Comparison of ENCODE assay signal across 17 cellular contexts in genomic region chr2:10059552-10060335, GRCh38. TPM values are rescaled to one million over a fixed set of nuclear protein-coding genes. Genes with fewer than 3 reads are reported as not detected.
DNase-seq lines count a peak whose midpoint lies in the region; ATAC-seq and TF ChIP-seq lines count a peak whose summit lies in the region.
"Had no signal": no experiment of that assay in that cellular context is flagged by ENCODE, and none has a peak within 500 bp of the region (broad histone marks: within the 10 kb centered on the region; RNA-seq: fewer than 3 reads in every experiment).

No MANE protein-coding gene starts in this region.

- peak overlapping the region; percentile 9 for H2AFZ ChIP-seq in IMR-90 (replicated peaks; ENCODE audit: low read length, poor library complexity)

- H3K4me3 Mint-ChIP-seq in chondrocyte (ENCODE audit: unreplicated experiment): no peak overlapping the region
- no peak overlapping the region for H3K4me3 Mint-ChIP-seq in CD8-positive, alpha-beta T cell
- H3K4me3 Mint-ChIP-seq: HFFc6, IgD-negative memory B cell, T-cell had no signal

- no peak overlapping the region for H2BK120ac ChIP-seq in IMR-90 (ENCODE audit: low read depth, low read length)
- H2BK120ac ChIP-seq in mesendoderm (ENCODE audit: low read depth, low read length): no peak overlapping the region

- peaks cover 3% of the 10 kb centered on the region; the same call in 1 of the 2 replicates for H3K9me1 ChIP-seq in IMR-90 (ENCODE audit: insufficient read depth, low read length)

- no peak overlapping the region for H3K4me2 ChIP-seq in IMR-90 (ENCODE audit: low read depth, low read length)
- H3K4me2 ChIP-seq in mesendoderm (ENCODE audit: low read length): no peak overlapping the region

- POLR2A ChIA-PET in IMR-90 (lab: Charles Lee; ENCODE audit: unreplicated experiment): no interaction called here
- POLR2A ChIA-PET in CD8-positive, alpha-beta T cell (lab: Charles Lee): no interaction called here

- H3K18ac ChIP-seq in IMR-90 (ENCODE audit: low read depth, low read length) (no peak overlapping the region), mesendoderm (ENCODE audit: low read length) (no peak overlapping the region)

- CTCF ChIA-PET in IMR-90 (lab: Yijun Ruan, JAX): no interaction called here
- CTCF ChIA-PET in CD8-positive, alpha-beta T cell (lab: Charles Lee): interaction anchor here (0.8 to 2.0 kb wide), 6 partner anchors 11 to 246 kb away, joined by 3 to 8 read pairs (median 4); no protein-coding TSS in a partner anchor

- H2AK5ac ChIP-seq in IMR-90 (ENCODE audit: low read depth, low read length) (no peak overlapping the region), mesendoderm (ENCODE audit: low read length) (no peak overlapping the region)

- no peak for TF ChIP-seq RAD21 in IMR-90 (IDR thresholded peaks at IDR 0.05; ENCODE audit: low read length)

- no peaks in the 10 kb centered on the region; the same call in 1 of the 2 replicates for H4K20me1 ChIP-seq in IMR-90 (ENCODE audit: insufficient read depth, low read length)

- peaks cover 10% of the 10 kb centered on the region; the same call in 1 of the 2 replicates for H3K4me1 ChIP-seq in IMR-90 (ENCODE audit: control insufficient read depth, insufficient read depth, low read length)
- H3K4me1 ChIP-seq in mesendoderm (ENCODE audit: control insufficient read depth, low read depth, low read length): no peaks in the 10 kb centered on the region
- peaks cover 8% of the 10 kb centered on the region for H3K4me1 ChIP-seq in psoas muscle
- H3K4me1 ChIP-seq in CD8-positive, alpha-beta T cell (ENCODE audit: insufficient read depth, low read length): no peaks in the 10 kb centered on the region

- no peak overlapping the region for H4K91ac ChIP-seq in IMR-90 (ENCODE audit: insufficient read depth, low read depth, low read length)

- H4K5ac ChIP-seq in IMR-90 (ENCODE audit: low read depth, low read length): no peak overlapping the region
- no peak overlapping the region for H4K5ac ChIP-seq in mesendoderm (ENCODE audit: low read length)

- ATAC-seq in IMR-90 (ENCODE audit: low read depth) (no peak), psoas muscle (peak in 3 of 4 donors; percentile 3 to 35 (median 13)), HG03520 (IDR thresholded peaks at IDR 0.05; ENCODE audit: unreplicated experiment) (no peak)
- no peak for ATAC-seq in CD8-positive, alpha-beta T cell
- ATAC-seq: T-cell had no signal

- H3K9me3 ChIP-seq in IMR-90 (ENCODE audit: control insufficient read depth, insufficient read depth, low read length) (no peaks in the 10 kb centered on the region), psoas muscle (no peaks in the 10 kb centered on the region)
- no peaks in the 10 kb centered on the region for H3K9me3 ChIP-seq in CD8-positive, alpha-beta T cell (ENCODE audit: low read length)

- H2AK9ac ChIP-seq in IMR-90 (replicated peaks; ENCODE audit: low read depth, low read length, poor library complexity): no peak overlapping the region

- DNase-seq in IMR-90: no peak
- DNase-seq in chondrocyte (ENCODE audit: low spot score): peak; percentile 86
- DNase-seq in mesendoderm: no peak
- DNase-seq in psoas muscle: no peak
- no peak for DNase-seq in CD8-positive, alpha-beta T cell
- no peak for DNase-seq in activated naive CD4-positive, alpha-beta T cell treated with Interleukin-2 at 50 U/mL for 16 hours
- DNase-seq: HFFc6, NCI-H1694 treated with DMSO at 0.1 percent for 48 hours, NCI-H2081 treated with DMSO at 0.1 percent for 48 hours, NCI-H2171 treated with DMSO at 0.1 percent for 48 hours, NCI-H524 treated with DMSO at 0.1 percent for 48 hours, PC-3, T-cell had no signal

- in situ Hi-C loops in IMR-90 (cut with MboI; ENCODE audit: low sequenced_read_pairs): no loop called here

- H3K27ac ChIP-seq in IMR-90 (ENCODE audit: insufficient read depth, low read length): no peak overlapping the region
- no peak overlapping the region for H3K27ac ChIP-seq in mesendoderm (ENCODE audit: low read depth, low read length)
- no peak overlapping the region for H3K27ac ChIP-seq in psoas muscle
- H3K27ac ChIP-seq in CD8-positive, alpha-beta T cell (ENCODE audit: low read depth, low read length): no peak overlapping the region
- H3K27ac ChIP-seq: C4-2B, SK-N-MC had no signal

- H2BK15ac ChIP-seq in IMR-90 (ENCODE audit: low read depth, low read length) (no peak overlapping the region), mesendoderm (replicated peaks; ENCODE audit: low read depth) (no peak overlapping the region)

- dilution Hi-C loops in IMR-90 (cut with HindIII; ENCODE audit: low sequenced_read_pairs, unreplicated experiment): no loop called here

- peaks cover 13% of the 10 kb centered on the region for H3K4me1 Mint-ChIP-seq in chondrocyte (ENCODE audit: low read depth)
- H3K4me1 Mint-ChIP-seq in CD8-positive, alpha-beta T cell (ENCODE audit: low read depth): no peaks in the 10 kb centered on the region

- H3K79me2 ChIP-seq in mesendoderm (ENCODE audit: control insufficient read depth, insufficient read depth, low read length): no peaks in the 10 kb centered on the region

- H3K36me3 ChIP-seq in IMR-90 (ENCODE audit: control insufficient read depth, insufficient read depth, low read length) (no peaks in the 10 kb centered on the region), mesendoderm (ENCODE audit: control insufficient read depth, insufficient read depth, low read length) (no peaks in the 10 kb centered on the region), psoas muscle (ENCODE audit: insufficient read depth in 1 of 2, low read depth in 1 of 2) (peaks cover 0 to 4% of the 10 kb centered on the region in 2 donors)
- no peaks in the 10 kb centered on the region for H3K36me3 ChIP-seq in CD8-positive, alpha-beta T cell (ENCODE audit: insufficient read depth, low read length)

- H3K79me1 ChIP-seq in IMR-90 (ENCODE audit: low read depth in 1 of 2, low read length in 2 of 2): no peaks in the 10 kb centered on the region
- no peaks in the 10 kb centered on the region for H3K79me1 ChIP-seq in mesendoderm (ENCODE audit: low read length)

- no peaks in the 10 kb centered on the region for H3K27me3 Mint-ChIP-seq in chondrocyte (ENCODE audit: low read depth)
- no peaks in the 10 kb centered on the region for H3K27me3 Mint-ChIP-seq in CD8-positive, alpha-beta T cell (ENCODE audit: low read depth)

- H3K56ac ChIP-seq in IMR-90 (ENCODE audit: extremely low read depth, insufficient read depth, low read length) (no peak overlapping the region), mesendoderm (ENCODE audit: low read length) (no peak overlapping the region)

- H2BK5ac ChIP-seq in IMR-90 (ENCODE audit: low read depth, low read length, poor library complexity, severe bottlenecking) (no peak overlapping the region), mesendoderm (ENCODE audit: low read length) (no peak overlapping the region)

- H3K9me3 Mint-ChIP-seq in chondrocyte (ENCODE audit: low read depth): no peaks in the 10 kb centered on the region
- H3K9me3 Mint-ChIP-seq in CD8-positive, alpha-beta T cell: no peaks in the 10 kb centered on the region
- H3K9me3 Mint-ChIP-seq: HFFc6, IgD-negative memory B cell, T-cell had no signal

- H3K4me3 ChIP-seq in IMR-90 (ENCODE audit: insufficient read depth, low read depth, low read length) (no peak overlapping the region), mesendoderm (ENCODE audit: low read length) (no peak overlapping the region), psoas muscle (no peak overlapping the region)
- no peak overlapping the region for H3K4me3 ChIP-seq in CD8-positive, alpha-beta T cell (ENCODE audit: low read depth, low read length)
- H3K4me3 ChIP-seq: SK-N-MC had no signal

- 81% methylated on average over 13 of the region's 20 CpGs; no CpG with 5 or more reads in 1 of the 2 experiments for WGBS in IMR-90 (ENCODE audit: extremely low coverage in 2 of 2, insufficient read length in 1 of 2), 2 experiments
- no CpG with 5 or more reads among the region's 20 CpGs for WGBS in mesendoderm (ENCODE audit: extremely low coverage, insufficient coverage, low lambda C conversion rate)
- WGBS in psoas muscle, 3 donors: 55 to 59% (median 59%) methylated on average over 20 of the region's 20 CpGs

- H3K9ac ChIP-seq in IMR-90 (ENCODE audit: low read depth, low read length) (no peak overlapping the region), mesendoderm (ENCODE audit: low read length) (no peak overlapping the region)

- no peak overlapping the region for H2BK20ac ChIP-seq in IMR-90 (ENCODE audit: low read depth, low read length)

- no TSS peak for BruUV-seq in IMR-90 (replicated peaks; lab: Mats Ljungman, UMichigan)

- no peak for TF ChIP-seq POLR2A in IMR-90 (IDR thresholded peaks at IDR 0.05; ENCODE audit: low read depth, low read length)

- no peak overlapping the region for H3K23ac ChIP-seq in IMR-90 (ENCODE audit: low read depth, low read length)
- peak overlapping the region; percentile 45 for H3K23ac ChIP-seq in mesendoderm (ENCODE audit: low read length)

- peaks cover 2% of the 10 kb centered on the region; the same call in 1 of the 2 replicates for H3K27me3 ChIP-seq in IMR-90 (ENCODE audit: control insufficient read depth, insufficient read depth, low read length)
- no peaks in the 10 kb centered on the region for H3K27me3 ChIP-seq in mesendoderm (ENCODE audit: insufficient read depth, low read length, poor library complexity)
- H3K27me3 ChIP-seq in psoas muscle (ENCODE audit: insufficient read depth in 3 of 3, low read length in 2 of 3): peaks cover 0 to 2% (median 0%) of the 10 kb centered on the region in 3 donors
- no peaks in the 10 kb centered on the region for H3K27me3 ChIP-seq in CD8-positive, alpha-beta T cell (ENCODE audit: insufficient read depth, low read length)

- H3K14ac ChIP-seq in IMR-90 (replicated peaks; ENCODE audit: low read depth, low read length): no peak overlapping the region

- intact Hi-C loops in IMR-90 (cut with micrococcal nuclease): no loop called here
- intact Hi-C loops in psoas muscle (cut with DNase I): no loop called here
- intact Hi-C loops in CD8-positive, alpha-beta T cell (cut with DNase I, micrococcal nuclease): no loop called here

- H4K8ac ChIP-seq in IMR-90 (ENCODE audit: low read depth in 2 of 2, low read length in 2 of 2) (no peak overlapping the region), mesendoderm (ENCODE audit: low read depth, low read length) (no peak overlapping the region)

- H3K36me3 Mint-ChIP-seq in chondrocyte (ENCODE audit: low read depth): no peaks in the 10 kb centered on the region
- H3K36me3 Mint-ChIP-seq in CD8-positive, alpha-beta T cell: peaks cover 6% of the 10 kb centered on the region

- no peak overlapping the region for H3K4ac ChIP-seq in IMR-90 (ENCODE audit: low read depth, low read length)
- H3K4ac ChIP-seq in mesendoderm (ENCODE audit: low read depth, low read length): no peak overlapping the region

- no peak overlapping the region for H3K27ac Mint-ChIP-seq in chondrocyte (ENCODE audit: unreplicated experiment)
- H3K27ac Mint-ChIP-seq in CD8-positive, alpha-beta T cell: no peak overlapping the region
- H3K27ac Mint-ChIP-seq: HFFc6, IgD-negative memory B cell, T-cell had no signal

- TF ChIP-seq CTCF in IMR-90 (conservative IDR thresholded peaks at IDR 0.05; ENCODE audit: low read depth, low read length) (no peak), chondrocyte (IDR thresholded peaks at IDR 0.05) (no peak), psoas muscle (IDR thresholded peaks at IDR 0.05) (no peak)
- no peak for TF ChIP-seq CTCF in CD8-positive, alpha-beta T cell (IDR thresholded peaks at IDR 0.05)

RNA-seq across cellular contexts. Expression of gene KLF11, which starts 16.4 kb away (rescaled TPM):
- total RNA-seq in IMR-90 (2012; rRNA removed) (2.0 and 2.2 TPM in 2 replicates), chondrocyte (10.7 to 16.2 TPM (median 15.2 TPM) in 3 replicates), psoas muscle (10 to 100 TPM; 10.6 to 27.0 (median 17.3) TPM)
- polyA plus RNA-seq in IMR-90 (2012; rRNA removed) (2.4 and 2.5 TPM in 2 replicates), psoas muscle (10 to 100 TPM in 1 of 3 donors, 1 to 10 TPM in 2; 7.0 to 11.8 (median 9.6) TPM)
- 2.4 TPM in 2 replicates for polyA plus RNA-seq in IMR-90 (2012; cell fraction: cytosol; rRNA removed)
- 2.3 and 3.4 TPM in 2 replicates for polyA plus RNA-seq in IMR-90 (2012; cell fraction: nucleus; rRNA removed; ENCODE audit: low replicate concordance)
- polyA plus RNA-seq in mesendoderm (2013, experiment 1 of 2): 5.2 TPM
- 5.3 TPM for polyA plus RNA-seq in mesendoderm (2013, experiment 2 of 2)
- 10 to 100 TPM; 28.6 to 30.3 TPM for total RNA-seq in CD8-positive, alpha-beta T cell

RNA-seq across cellular contexts. Expression of gene CYS1, which starts 20.5 kb away (rescaled TPM):
- under 0.01 and 0.28 TPM in 2 replicates for total RNA-seq in IMR-90 (2012; rRNA removed)
- 0.12 and 0.17 TPM in 2 replicates for polyA plus RNA-seq in IMR-90 (2012; rRNA removed)
- 0.17 and 0.27 TPM in 2 replicates for polyA plus RNA-seq in IMR-90 (2012; cell fraction: cytosol; rRNA removed)
- polyA plus RNA-seq in IMR-90 (2012; cell fraction: nucleus; rRNA removed; ENCODE audit: low replicate concordance): 0.06 and 0.14 TPM in 2 replicates
- 4.9 to 7.0 TPM (median 5.4 TPM) in 3 replicates for total RNA-seq in chondrocyte
- polyA plus RNA-seq in mesendoderm (2013, experiment 1 of 2): 0.08 TPM
- 0.06 TPM for polyA plus RNA-seq in mesendoderm (2013, experiment 2 of 2)
- total RNA-seq in psoas muscle: under 1 TPM; 0.13 to 0.58 (median 0.16) TPM
- polyA plus RNA-seq in psoas muscle: under 1 TPM; 0.06 to 0.10 (median 0.07) TPM
- total RNA-seq in CD8-positive, alpha-beta T cell: not detected
- total RNA-seq: T-cell had no signal
- polyA plus RNA-seq: IgD-negative memory B cell had no signal

Comparison
In these comparisons a context has a peak if more than half of its experiments do, and no peak if none do; other contexts are left out.
1. ATAC-seq: peak in psoas muscle (3 of 4); none in IMR-90 (single experiment), CD8-positive, alpha-beta T cell (single experiment) and HG03520 (single experiment).